In genomic region chr4:42626629-42627028, GRCh38 we compare ENCODE assay signal across 26 cellular contexts. TPM values are rescaled to one million over a fixed set of nuclear protein-coding genes. Genes with fewer than 3 reads are reported as not detected.
A peak's percentile ranks its signal among the peaks of the same experiment; 100 is the strongest.
DNase-seq lines count a peak whose midpoint lies in the region; ATAC-seq and TF ChIP-seq lines count a peak whose summit lies in the region.
"Had no signal": no experiment of that assay in that cellular context is flagged by ENCODE, and none has a peak within 500 bp of the region (broad histone marks: within the 10 kb centered on the region; RNA-seq: fewer than 3 reads in every experiment).

No MANE protein-coding gene starts in this region.

- BruUV-seq in PC-3 (replicated peaks; lab: Mats Ljungman, UMichigan), result no TSS peak

- ATAC-seq in T-helper 17 cell, result no peak
- ATAC-seq in naive thymus-derived CD4-positive, alpha-beta T cell, result no peak
- no peak for ATAC-seq in PC-3
- no peak for ATAC-seq in HG02759 (IDR thresholded peaks at IDR 0.05; ENCODE audit: unreplicated experiment)
- ATAC-seq: activated naive CD4-positive, alpha-beta T cell treated with anti-CD3 and anti-CD28 coated beads, Interleukin-2, amount 50 U/mL, for 72 hours had no signal

- H3F3A ChIP-seq in PC-3 (ENCODE audit: low read length, unreplicated experiment), result no peaks in the 10 kb centered on the region

- H3K4me3 ChIP-seq in BLaER1 (no peak overlapping the region), GM12865 (ENCODE audit: low read depth, low read length) (peak overlapping the region; percentile 39), PC-3 (ENCODE audit: low read length) (no peak overlapping the region)
- H3K4me3 ChIP-seq in naive thymus-derived CD4-positive, alpha-beta T cell (ENCODE audit: low read length), result no peak overlapping the region
- H3K4me3 ChIP-seq: coronary artery, skin epidermis, suprapubic skin had no signal

- peaks cover 5% of the 10 kb centered on the region for H3K36me3 Mint-ChIP-seq in T-helper 17 cell (ENCODE audit: low read depth)
- peaks cover 0 to 42% (median 30%) of the 10 kb centered on the region in 5 donors for H3K36me3 Mint-ChIP-seq in naive thymus-derived CD4-positive, alpha-beta T cell

- H3K9me3 ChIP-seq in BLaER1, result peaks cover 5% of the 10 kb centered on the region
- H3K9me3 ChIP-seq in T-helper 17 cell (ENCODE audit: control insufficient read depth, low read length, poor library complexity, severe bottlenecking), result no peaks in the 10 kb centered on the region
- no peaks in the 10 kb centered on the region for H3K9me3 ChIP-seq in naive thymus-derived CD4-positive, alpha-beta T cell (ENCODE audit: control insufficient read depth in 2 of 3, low read length in 3 of 3)
- H3K9me3 ChIP-seq in PC-3 (ENCODE audit: low read length), result no peaks in the 10 kb centered on the region
- H3K9me3 ChIP-seq: suprapubic skin had no signal

- H2AFZ ChIP-seq in PC-3 (ENCODE audit: low read length), result no peak overlapping the region

- H3K27me3 Mint-ChIP-seq in T-helper 17 cell, result no peaks in the 10 kb centered on the region
- no peaks in the 10 kb centered on the region for H3K27me3 Mint-ChIP-seq in naive thymus-derived CD4-positive, alpha-beta T cell

- no peaks in the 10 kb centered on the region for H4K20me1 ChIP-seq in BLaER1
- no peaks in the 10 kb centered on the region for H4K20me1 ChIP-seq in PC-3 (ENCODE audit: low read length)

- no peak overlapping the region for H3K9ac ChIP-seq in BLaER1
- no peak overlapping the region for H3K9ac ChIP-seq in PC-3 (ENCODE audit: low read length)

- no peak overlapping the region for H3K4me3 Mint-ChIP-seq in T-helper 17 cell
- H3K4me3 Mint-ChIP-seq in naive thymus-derived CD4-positive, alpha-beta T cell, result peak overlapping the region in 2 of 10 donors; percentile 12 to 29
- H3K4me3 Mint-ChIP-seq: brain, nephron had no signal

- POLR2A ChIA-PET in naive thymus-derived CD4-positive, alpha-beta T cell (lab: Charles Lee), result interaction anchor here (1.4 kb wide), 1 partner anchor 30 kb away, joined by 5 read pairs; the partner anchor contains the start of gene ATP8A1
- POLR2A ChIA-PET in PC-3 (lab: Charles Lee; ENCODE audit: unreplicated experiment), result no interaction called here

- H3K27ac Mint-ChIP-seq in T-helper 17 cell, result peak overlapping the region; percentile 60
- peak overlapping the region in 8 of 9 donors; percentile 54 to 99 (median 96) for H3K27ac Mint-ChIP-seq in naive thymus-derived CD4-positive, alpha-beta T cell
- H3K27ac Mint-ChIP-seq: brain, nephron had no signal

- H3K4me1 Mint-ChIP-seq in T-helper 17 cell, result peaks cover 45% of the 10 kb centered on the region
- peaks cover 27 to 65% (median 63%) of the 10 kb centered on the region in 7 donors for H3K4me1 Mint-ChIP-seq in naive thymus-derived CD4-positive, alpha-beta T cell

- H3K4me2 ChIP-seq in BLaER1, result peak overlapping the region; percentile 71
- H3K4me2 ChIP-seq in PC-3 (ENCODE audit: low read length), result no peak overlapping the region

- no peaks in the 10 kb centered on the region for H3K79me2 ChIP-seq in PC-3 (ENCODE audit: low read length)

- CTCF ChIA-PET in naive thymus-derived CD4-positive, alpha-beta T cell (lab: Charles Lee), result no interaction called here
- CTCF ChIA-PET in PC-3 (lab: Charles Lee), result no interaction called here

- no peaks in the 10 kb centered on the region for H3K9me2 ChIP-seq in PC-3 (replicated peaks; ENCODE audit: low read length)

- H3K27me3 ChIP-seq in BLaER1 (no peaks in the 10 kb centered on the region), PC-3 (ENCODE audit: low read length) (no peaks in the 10 kb centered on the region)
- H3K27me3 ChIP-seq in naive thymus-derived CD4-positive, alpha-beta T cell (ENCODE audit: control insufficient read depth in 2 of 2, insufficient read depth in 2 of 2, low read length in 2 of 2), result no peaks in the 10 kb centered on the region
- H3K27me3 ChIP-seq: suprapubic skin had no signal

- intact Hi-C loops in naive thymus-derived CD4-positive, alpha-beta T cell (cut with micrococcal nuclease), result loop anchor here in 1 of 2 donors (1.0 kb wide), 1 partner anchor 124 kb away; no protein-coding TSS in a partner anchor
- intact Hi-C loops in PC-3 (cut with micrococcal nuclease), result no loop called here

- peaks cover 37% of the 10 kb centered on the region for H3K4me1 ChIP-seq in BLaER1
- peaks cover 31 to 40% of the 10 kb centered on the region in 2 donors for H3K4me1 ChIP-seq in naive thymus-derived CD4-positive, alpha-beta T cell (ENCODE audit: control insufficient read depth in 2 of 2, insufficient read depth in 2 of 2, low read length in 2 of 2)
- H3K4me1 ChIP-seq in PC-3 (ENCODE audit: insufficient read depth, low read length), result peaks cover 20% of the 10 kb centered on the region

- H3K27ac ChIP-seq in BLaER1 (no peak overlapping the region), PC-3 (ENCODE audit: low read length) (no peak overlapping the region)
- no peak overlapping the region for H3K27ac ChIP-seq in naive thymus-derived CD4-positive, alpha-beta T cell (ENCODE audit: low read depth, low read length)
- H3K27ac ChIP-seq: coronary artery, skin epidermis, suprapubic skin had no signal

- H3K9me3 Mint-ChIP-seq in naive thymus-derived CD4-positive, alpha-beta T cell, result peaks cover 0 to 5% (median 0%) of the 10 kb centered on the region in 11 donors
- H3K9me3 Mint-ChIP-seq: nephron had no signal

- H3K36me3 ChIP-seq in BLaER1 (peaks cover 14% of the 10 kb centered on the region), PC-3 (ENCODE audit: low read depth, low read length) (no peaks in the 10 kb centered on the region)
- H3K36me3 ChIP-seq in naive thymus-derived CD4-positive, alpha-beta T cell (ENCODE audit: control insufficient read depth in 2 of 3, insufficient read depth in 3 of 3, low read length in 3 of 3), result peaks cover 0 to 4% (median 0%) of the 10 kb centered on the region in 3 experiments
- H3K36me3 ChIP-seq: suprapubic skin had no signal

- TF ChIP-seq CTCF in GM12865 (IDR thresholded peaks at IDR 0.05; ENCODE audit: insufficient read depth, low read depth, low read length, missing control alignments) (no peak), PC-3 (conservative IDR thresholded peaks at IDR 0.05; ENCODE audit: low read depth, low read length) (no peak)

- peak; percentile 31 for DNase-seq in GM12865 (ENCODE audit: low read depth)
- no peak for DNase-seq in T-helper 17 cell
- DNase-seq in naive thymus-derived CD4-positive, alpha-beta T cell, result no peak
- no peak for DNase-seq in D341Med (ENCODE audit: low spot score)
- no peak for DNase-seq in PC-3
- no peak for DNase-seq in cerebellum (ENCODE audit: low spot score)
- DNase-seq: activated CD4-positive, alpha-beta T cell treated with anti-CD3 and anti-CD28 coated beads, Interleukin-2, amount 50 U/mL, for 1 hour; DMS79 treated with DMSO at 0.1 percent for 48 hours; H7; hippocampal formation; mammary epithelial cell; NCI-H1092 treated with DMSO at 0.1 percent for 48 hours; NCI-H2107; NCI-H526; posterior cingulate gyrus; Right ventricle myocardium superior; stimulated activated CD4-positive, alpha-beta T cell treated with anti-CD3 and anti-CD28 coated beads, Interleukin-4, amount 100 ng/mL, for 1 hour; T-helper 1 cell had no signal

RNA-seq across cellular contexts. Expression of gene ATP8A1, which starts 30.3 kb away (rescaled TPM):
- total RNA-seq in T-helper 17 cell (10 to 100 TPM; 43.3 to 59.2 TPM), PC-3 (2014; rRNA removed) (3.9 and 5.3 TPM in 2 replicates), cerebellum (174 TPM)
- total RNA-seq in naive thymus-derived CD4-positive, alpha-beta T cell, result 10 to 100 TPM; 28.9 to 66.8 (median 54.4) TPM
- polyA plus RNA-seq in naive thymus-derived CD4-positive, alpha-beta T cell, result 10 to 100 TPM in 1 of 2 donors, 1 to 10 TPM in 1; 8.8 to 10.2 TPM
